17 cellular contexts compared by ENCODE assay signal in genomic region chr6:97160280-97160679, GRCh38.
"Had no signal": no experiment of that assay in that cellular context is flagged by ENCODE, and none has a peak within 500 bp of the region (broad histone marks: within the 10 kb centered on the region; RNA-seq: fewer than 3 reads in every experiment).

No MANE protein-coding gene starts in this region.

- ATAC-seq: activated CD4-positive, CD25-positive, alpha-beta regulatory T cell treated with anti-CD3 and anti-CD28 coated beads, Interleukin-2, amount 50 U/mL, for 24 hours; activated naive CD4-positive, alpha-beta T cell treated with anti-CD3 and anti-CD28 coated beads, Interleukin-2, amount 50 U/mL, for 72 hours; heart right ventricle; left lung; stimulated activated naive CD8-positive, alpha-beta T cell treated with anti-CD3 and anti-CD28 coated beads, Interleukin-15, Interleukin-2, amounts not matched to agents 100 U/mL and 50 U/mL, for 24 hours; T-helper 17 cell had no signal

- H3K27me3 ChIP-seq: breast epithelium, esophagus squamous epithelium, heart right ventricle, left lung had no signal

- H3K9me3 ChIP-seq: breast epithelium, esophagus squamous epithelium had no signal

- H3K4me3 Mint-ChIP-seq: mesothelial cell of epicardium, neural crest cell, T-helper 17 cell had no signal

- FAIRE-seq: endometrium, TTC549 had no signal

- H3K4me1 Mint-ChIP-seq: mesothelial cell of epicardium, neural crest cell, T-helper 17 cell had no signal

- DNase-seq: activated effector memory CD4-positive, alpha-beta T cell treated with Interleukin-2 at 50 U/mL for 16 hours; activated T-cell treated with anti-CD3 and anti-CD28 coated beads, Interleukin-2, amount 50 U/mL, for 1 hour; amygdala; esophagus squamous epithelium; heart right ventricle; islet precursor cell; left lung; stimulated activated CD4-positive, alpha-beta T cell treated with anti-CD3 and anti-CD28 coated beads, Interleukin-2, amount 100 ng/mL, for 48 hours; stimulated activated naive CD8-positive, alpha-beta T cell treated with anti-CD3 and anti-CD28 coated beads, Interleukin-15, Interleukin-2, amounts not matched to agents 100 U/mL and 50 U/mL, for 24 hours; T-helper 17 cell had no signal

- H3K27ac Mint-ChIP-seq: activated naive CD4-positive, alpha-beta T cell treated with anti-CD3 and anti-CD28 coated beads, Interleukin-2, amount 50 U/mL, for 72 hours; mesothelial cell of epicardium; T-helper 17 cell had no signal

- H3K36me3 ChIP-seq: breast epithelium had no signal

- H3K4me1 ChIP-seq: breast epithelium, esophagus squamous epithelium, heart right ventricle, left lung had no signal

- H3K4me3 ChIP-seq: breast epithelium, esophagus squamous epithelium, heart right ventricle, left lung had no signal

- H3K27ac ChIP-seq: breast epithelium, esophagus squamous epithelium, heart right ventricle, left lung had no signal

- H3K27me3 Mint-ChIP-seq: T-helper 17 cell had no signal
